Comparison of ENCODE assay signal across 8 cellular contexts in the genomic region with DNA sequence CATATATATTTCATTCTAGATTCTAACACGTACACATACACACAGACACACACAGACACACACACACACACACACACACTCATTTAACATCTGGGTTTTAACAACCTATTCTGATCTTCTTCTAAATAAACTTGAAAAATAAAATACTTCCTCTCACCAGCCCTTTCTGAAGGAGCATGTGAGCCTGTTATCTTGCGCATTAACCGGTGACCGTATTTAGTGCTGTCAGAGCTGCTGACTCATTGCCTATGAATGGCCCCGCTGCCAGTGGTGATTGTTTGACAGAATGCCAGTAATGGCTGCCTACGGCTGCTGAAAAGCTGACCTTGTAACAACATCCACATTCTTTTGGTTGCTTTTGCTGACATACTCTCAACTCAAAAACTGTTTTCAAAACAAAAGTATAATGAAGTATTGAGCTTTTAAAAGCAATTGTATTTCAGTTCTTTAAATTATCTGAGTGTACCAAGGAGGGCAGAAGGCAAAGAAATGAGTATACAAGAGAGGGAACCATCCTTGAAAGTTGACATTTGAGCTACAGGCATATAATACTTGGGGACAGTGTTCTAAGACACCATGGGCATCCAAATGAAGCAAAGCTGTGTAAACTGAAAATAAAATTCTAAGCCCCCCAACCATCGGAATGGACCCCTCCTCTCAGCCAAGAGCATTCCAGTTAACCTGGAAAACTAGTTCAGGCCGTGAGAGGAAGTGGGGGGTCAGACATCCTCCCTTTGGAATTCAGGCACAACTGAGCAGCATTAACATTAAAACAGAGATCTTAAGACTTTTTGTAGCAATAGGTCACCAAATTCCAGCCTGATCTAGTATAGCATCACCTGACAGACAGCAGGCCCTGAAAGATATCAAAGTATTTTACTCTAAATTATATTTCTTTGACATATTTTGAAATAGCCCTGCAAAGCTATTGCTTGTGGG. TPM values are rescaled to one million over a fixed set of nuclear protein-coding genes. Genes with fewer than 3 reads are reported as not detected.
DNase-seq lines count a peak whose midpoint lies in the region; ATAC-seq and FAIRE-seq lines count a peak whose summit lies in the region.

No MANE protein-coding gene starts in this region.

- H3K27ac ChIP-seq in ACC112 (ENCODE audit: low read depth, low read length) = peak overlapping the region; percentile 84
- peak overlapping the region; percentile 97 for H3K27ac ChIP-seq in mesodermal cell (ENCODE audit: low read depth, low read length, severe bottlenecking)

- no peaks in the 10 kb centered on the region for H3K27me3 ChIP-seq in ACC112 (ENCODE audit: insufficient read depth, low read length)

- H3K79me2 ChIP-seq in ACC112 (ENCODE audit: control insufficient read depth, insufficient read depth, low read length, unreplicated experiment) = no peaks in the 10 kb centered on the region

- peak overlapping the region; percentile 86 for H2AFZ ChIP-seq in ACC112 (ENCODE audit: low read length, unreplicated experiment)

- H3K4me3 ChIP-seq in ACC112 (ENCODE audit: low read depth, low read length) (peak overlapping the region; percentile 25; the same call in 1 of the 2 replicates), mesodermal cell (ENCODE audit: extremely low read depth, insufficient read depth, low read length, poor library complexity, severe bottlenecking) (peak overlapping the region; percentile 6)

- H3K36me3 ChIP-seq in ACC112 (ENCODE audit: insufficient read depth, low read length) = no peaks in the 10 kb centered on the region
- H3K36me3 ChIP-seq in mesodermal cell (ENCODE audit: control insufficient read depth, insufficient read depth, low read length) = no peaks in the 10 kb centered on the region

- ATAC-seq in esophagus mucosa = peak; percentile 59
- no peak for ATAC-seq in GM21737 (IDR thresholded peaks at IDR 0.05; ENCODE audit: unreplicated experiment)

- FAIRE-seq in HTR-8/SVneo (lab: Jason Lieb, UNC) (no peak), urothelium cell line (lab: Jason Lieb, UNC) (peak; percentile 61)

- H3K9me3 ChIP-seq in mesodermal cell (ENCODE audit: control insufficient read depth, low read length) = no peaks in the 10 kb centered on the region

- peaks cover 40% of the 10 kb centered on the region for H3K4me1 ChIP-seq in ACC112 (ENCODE audit: control insufficient read depth, insufficient read depth, low read length, unreplicated experiment)
- H3K4me1 ChIP-seq in mesodermal cell (ENCODE audit: control insufficient read depth, insufficient read depth, low read length, poor library complexity, severe bottlenecking) = peaks cover 42% of the 10 kb centered on the region

- DNase-seq in HTR-8/SVneo (ENCODE audit: insufficient read length, low spot score) = peak; percentile 20
- peak; percentile 95 for DNase-seq in RPMI8226
- DNase-seq in urothelium cell line (ENCODE audit: low spot score) = peak; percentile 75
- no peak for DNase-seq in KG1 (lab: John Stamatoyannopoulos, UW)

- WGBS in mesodermal cell (ENCODE audit: insufficient coverage in 2 of 2), 2 experiments = 0 to 5% methylated on average over 4 to 7 of the region's 8 CpGs

RNA-seq across cellular contexts. Expression of a gene that starts 50.2 kb away (rescaled TPM):
- total RNA-seq in esophagus mucosa = 2.3 TPM
- 19.6 TPM for polyA plus RNA-seq in mesodermal cell (2013, experiment 1 of 2)
- 12.4 TPM for polyA plus RNA-seq in mesodermal cell (2013, experiment 2 of 2)
